In genomic region chr16:30007378-30007895, GRCh38 we compare ENCODE assay signal across 20 cellular contexts. TPM values are rescaled to one million over a fixed set of nuclear protein-coding genes. Genes with fewer than 3 reads are reported as not detected.
DNase-seq lines count a peak whose midpoint lies in the region; ATAC-seq and TF ChIP-seq lines count a peak whose summit lies in the region.
"Had no signal": no experiment of that assay in that cellular context is flagged by ENCODE, and none has a peak within 500 bp of the region (broad histone marks: within the 10 kb centered on the region; RNA-seq: fewer than 3 reads in every experiment).

No MANE protein-coding gene starts in this region.

- no peak overlapping the region for H4K8ac ChIP-seq in neuronal stem cell (ENCODE audit: low read depth, low read length)

- H2BK12ac ChIP-seq in neuronal stem cell (ENCODE audit: low read length), result no peak overlapping the region

- H2BK5ac ChIP-seq in neuronal stem cell (ENCODE audit: low read length), result no peak overlapping the region

- H3K36me3 Mint-ChIP-seq in activated naive CD4-positive, alpha-beta T cell treated with anti-CD3 and anti-CD28 coated beads, Interleukin-2, amount 50 U/mL, for 72 hours, result no peaks in the 10 kb centered on the region
- no peaks in the 10 kb centered on the region for H3K36me3 Mint-ChIP-seq in glutamatergic neuron (ENCODE audit: unreplicated experiment)

- H3K27ac ChIP-seq in BLaER1, result 0 out of 2 replicates have a peak overlapping the region, but pooled peaks have one; percentile 91
- H3K27ac ChIP-seq in HEK293 (ENCODE audit: extremely low read depth, low read depth, low read length), result no peak overlapping the region
- no peak overlapping the region for H3K27ac ChIP-seq in neuronal stem cell (replicated peaks; ENCODE audit: low read length)
- H3K27ac ChIP-seq: 22Rv1, A549 had no signal

- no peak overlapping the region for H3K4ac ChIP-seq in neuronal stem cell (ENCODE audit: low read length)

- H3K14ac ChIP-seq in neuronal stem cell (ENCODE audit: low read length), result no peak overlapping the region

- peaks cover 8% of the 10 kb centered on the region for H3K4me1 Mint-ChIP-seq in glutamatergic neuron (ENCODE audit: low read depth, unreplicated experiment)

- H3K27me3 ChIP-seq in BLaER1, result no peaks in the 10 kb centered on the region
- peaks cover 0 to 17% (median 15%) of the 10 kb centered on the region in 3 experiments for H3K27me3 ChIP-seq in neuronal stem cell (ENCODE audit: control insufficient read depth in 3 of 3, insufficient read depth in 3 of 3, low read depth in 1 of 3, low read length in 3 of 3)

- WGBS in neuronal stem cell (ENCODE audit: extremely low coverage in 2 of 2, insufficient read length in 2 of 2, insufficient replicate concordance in 1 of 2), 2 donors, result no CpG with 5 or more reads among the region's 11 CpGs

- no peak for TF ChIP-seq CTCF in HEK293 (tag by site-specific recombination; IDR thresholded peaks at IDR 0.05)
- no peak for TF ChIP-seq CTCF in glutamatergic neuron (IDR thresholded peaks at IDR 0.05; ENCODE audit: partially characterized antibody, unreplicated experiment)

- POLR2A ChIA-PET in HEK293 (lab: Yijun Ruan, JAX), result interaction anchor here (1.0 to 1.5 kb wide), 2 partner anchors 14 to 61 kb away, joined by 3 to 4 read pairs; no protein-coding TSS in a partner anchor

- H3K27ac Mint-ChIP-seq in activated naive CD4-positive, alpha-beta T cell treated with anti-CD3 and anti-CD28 coated beads, Interleukin-2, amount 50 U/mL, for 72 hours, result peak overlapping the region; percentile 22 to 59
- H3K27ac Mint-ChIP-seq in glutamatergic neuron (ENCODE audit: unreplicated experiment), result no peak overlapping the region
- H3K27ac Mint-ChIP-seq: CD14-positive monocyte; CD8-positive, alpha-beta T cell had no signal

- no peak overlapping the region for H3K4me2 ChIP-seq in BLaER1
- H3K4me2 ChIP-seq in neuronal stem cell (ENCODE audit: insufficient read depth, low read length, poor library complexity, severe bottlenecking), result no peak overlapping the region
- H3K4me2 ChIP-seq: A549 had no signal

- 0 out of 2 replicates have a peak overlapping the region, but pooled peaks have one; percentile 49 for H3K9ac ChIP-seq in BLaER1
- H3K9ac ChIP-seq in neuronal stem cell (ENCODE audit: low read depth, low read length, poor library complexity), result no peak overlapping the region

- H3K4me1 ChIP-seq in BLaER1 (peaks cover 84% of the 10 kb centered on the region), HEK293 (ENCODE audit: control insufficient read depth, insufficient read depth, low read length) (no peaks in the 10 kb centered on the region), neuronal stem cell (ENCODE audit: control insufficient read depth in 2 of 2, insufficient read depth in 1 of 2, low read depth in 1 of 2, low read length in 2 of 2) (peaks cover 12 to 14% of the 10 kb centered on the region in 2 donors)
- H3K4me1 ChIP-seq: HAP-1 had no signal

- H3K4me3 ChIP-seq in BLaER1 (no peak overlapping the region), HEK293 (ENCODE audit: low read depth, low read length) (no peak overlapping the region), neuronal stem cell (ENCODE audit: low read length in 2 of 2) (peak overlapping the region in 1 of 2 donors; percentile 50)
- H3K4me3 ChIP-seq: A549, HAP-1 had no signal

- no peak overlapping the region for H2BK120ac ChIP-seq in neuronal stem cell (ENCODE audit: low read depth, low read length)

- no peak overlapping the region for H3K4me3 Mint-ChIP-seq in glutamatergic neuron (ENCODE audit: unreplicated experiment)
- H3K4me3 Mint-ChIP-seq: CD14-positive monocyte; CD8-positive, alpha-beta T cell had no signal

- H3K9me3 ChIP-seq in BLaER1, result no peaks in the 10 kb centered on the region
- H3K9me3 ChIP-seq in HEK293 (ENCODE audit: control insufficient read depth, insufficient read depth, low read depth, low read length), result no peaks in the 10 kb centered on the region
- no peaks in the 10 kb centered on the region for H3K9me3 ChIP-seq in neuronal stem cell (replicated peaks in 1 of 2; ENCODE audit: control insufficient read depth in 2 of 2, insufficient read depth in 1 of 2, low read depth in 1 of 2, low read length in 2 of 2)
- H3K9me3 ChIP-seq: A549, HAP-1 had no signal

- DNase-seq in activated naive CD4-positive, alpha-beta T cell treated with anti-CD3 and anti-CD28 coated beads, Interleukin-2, amount 50 U/mL, for 72 hours (ENCODE audit: low spot score in 2 of 2), result no peak
- DNase-seq in activated naive CD4-positive, alpha-beta T cell treated with Interleukin-2 at 50 U/mL for 16 hours, result no peak
- no peak for DNase-seq in neuronal stem cell (ENCODE audit: low spot score)
- no peak for DNase-seq in middle frontal gyrus (ENCODE audit: extremely low spot score, low spot score)
- no peak for DNase-seq in inferior parietal cortex (ENCODE audit: extremely low spot score)
- no peak for DNase-seq in glutamatergic neuron
- DNase-seq: AML-193; Calu3; CD8-positive, alpha-beta T cell; DMS79 treated with DMSO at 0.1 percent for 48 hours; GF-D8 had no signal

- peak overlapping the region; percentile 15 for H3K18ac ChIP-seq in neuronal stem cell (ENCODE audit: low read length)

- H3K9me3 Mint-ChIP-seq in activated naive CD4-positive, alpha-beta T cell treated with anti-CD3 and anti-CD28 coated beads, Interleukin-2, amount 50 U/mL, for 72 hours, result no peaks in the 10 kb centered on the region
- peaks cover 5% of the 10 kb centered on the region for H3K9me3 Mint-ChIP-seq in glutamatergic neuron (ENCODE audit: unreplicated experiment)
- H3K9me3 Mint-ChIP-seq: CD8-positive, alpha-beta T cell had no signal

- CTCF ChIA-PET in HEK293 (lab: Yijun Ruan, JAX), result interaction anchor here (1.1 to 2.1 kb wide), 4 partner anchors 11 to 48 kb away, joined by 3 to 12 read pairs (median 3); partner anchors contain the start of gene INO80E

- no peak overlapping the region for H2AK5ac ChIP-seq in neuronal stem cell (ENCODE audit: low read depth, low read length)

- peaks cover 6% of the 10 kb centered on the region for H3K79me1 ChIP-seq in neuronal stem cell (ENCODE audit: low read depth, low read length)

- peak overlapping the region; percentile 3 for H2BK15ac ChIP-seq in neuronal stem cell (ENCODE audit: low read length)

- peaks cover 2% of the 10 kb centered on the region; the same call in 1 of the 2 replicates for H4K20me1 ChIP-seq in BLaER1

- peaks cover 10% of the 10 kb centered on the region for H3K27me3 Mint-ChIP-seq in glutamatergic neuron (ENCODE audit: unreplicated experiment)

- peak overlapping the region; percentile 80 for H3K23ac ChIP-seq in neuronal stem cell (ENCODE audit: low read depth, low read length, poor library complexity)

- ATAC-seq in activated naive CD4-positive, alpha-beta T cell treated with anti-CD3 and anti-CD28 coated beads, Interleukin-2, amount 50 U/mL, for 72 hours, result no peak
- ATAC-seq: A549; CD8-positive, alpha-beta T cell had no signal

- H3K36me3 ChIP-seq in BLaER1 (peaks cover 30% of the 10 kb centered on the region), HEK293 (ENCODE audit: control insufficient read depth in 2 of 2, insufficient read depth in 1 of 2, low read length in 2 of 2) (peaks cover 0 to 39% of the 10 kb centered on the region in 2 experiments; a peak in 1 of 3 replicates), neuronal stem cell (replicated peaks in 1 of 2; ENCODE audit: control insufficient read depth in 2 of 2, insufficient read depth in 2 of 2, low read length in 2 of 2) (peaks cover 12 to 19% of the 10 kb centered on the region in 2 donors)

- H2AFZ ChIP-seq in neuronal stem cell (ENCODE audit: low read length), result no peak overlapping the region

- peak overlapping the region; percentile 79 for H4K91ac ChIP-seq in neuronal stem cell (ENCODE audit: low read depth, low read length, poor library complexity)

TF ChIP-seq in HEK293, 187 proteins besides CTCF, POLR2A, EP300 and RAD21 (continues in another document):
- TF ChIP-seq HIC1 (tag by site-specific recombination; IDR thresholded peaks at IDR 0.05) (peak; percentile 29; the same call in 1 of the 2 replicates), RBAK (tag by site-specific recombination; IDR thresholded peaks at IDR 0.05) (no peak)

RNA-seq across cellular contexts. Expression of gene DOC2A, which starts 3.4 kb away (rescaled TPM):
- 1 to 10 TPM in 1 of 2 donors, under 1 TPM in 1; 0.80 to 2.0 TPM for total RNA-seq in activated naive CD4-positive, alpha-beta T cell treated with anti-CD3 and anti-CD28 coated beads, Interleukin-2, amount 50 U/mL, for 72 hours
- 5.2 TPM for polyA plus RNA-seq in neuronal stem cell (2013, experiment 1 of 2)
- polyA plus RNA-seq in neuronal stem cell (2013, experiment 2 of 2), result 5.1 TPM
- 4.2 TPM for total RNA-seq in glutamatergic neuron (ENCODE audit: unreplicated experiment)
- total RNA-seq: CD8-positive, alpha-beta T cell had no signal

RNA-seq across cellular contexts. Expression of gene INO80E, which starts 11.4 kb away (rescaled TPM):
- total RNA-seq in activated naive CD4-positive, alpha-beta T cell treated with anti-CD3 and anti-CD28 coated beads, Interleukin-2, amount 50 U/mL, for 72 hours, result 10 to 100 TPM; 85.3 to 90.7 TPM
- polyA plus RNA-seq in neuronal stem cell (2013, experiment 1 of 2), result 48.2 TPM
- polyA plus RNA-seq in neuronal stem cell (2013, experiment 2 of 2), result 47.3 TPM
- 71.4 TPM for total RNA-seq in glutamatergic neuron (ENCODE audit: unreplicated experiment)

RNA-seq across cellular contexts. Expression of gene HIRIP3, which starts 12.0 kb away (rescaled TPM):
- total RNA-seq in activated naive CD4-positive, alpha-beta T cell treated with anti-CD3 and anti-CD28 coated beads, Interleukin-2, amount 50 U/mL, for 72 hours, result 10 to 100 TPM; 30.1 to 38.7 TPM
- polyA plus RNA-seq in neuronal stem cell (2013, experiment 1 of 2), result 16.5 TPM
- 17.3 TPM for polyA plus RNA-seq in neuronal stem cell (2013, experiment 2 of 2)
- 12.2 TPM for total RNA-seq in glutamatergic neuron (ENCODE audit: unreplicated experiment)

RNA-seq across cellular contexts. Expression of gene C16orf92, which starts 15.6 kb away (rescaled TPM):
- total RNA-seq in activated naive CD4-positive, alpha-beta T cell treated with anti-CD3 and anti-CD28 coated beads, Interleukin-2, amount 50 U/mL, for 72 hours, result not detected
- not detected for polyA plus RNA-seq in neuronal stem cell (2013, experiment 1 of 2)
- polyA plus RNA-seq in neuronal stem cell (2013, experiment 2 of 2), result not detected
- not detected for total RNA-seq in glutamatergic neuron (ENCODE audit: unreplicated experiment)
- total RNA-seq: Calu3; CD8-positive, alpha-beta T cell; H1; HT-29 had no signal
- polyA plus RNA-seq: A549, BJ, CD14-positive monocyte, H1 had no signal

RNA-seq across cellular contexts. Expression of gene TLCD3B, which starts 23.6 kb away (rescaled TPM):
- total RNA-seq in activated naive CD4-positive, alpha-beta T cell treated with anti-CD3 and anti-CD28 coated beads, Interleukin-2, amount 50 U/mL, for 72 hours, result 10 to 100 TPM in 1 of 2 donors, 1 to 10 TPM in 1; 3.4 to 14.1 TPM
- polyA plus RNA-seq in neuronal stem cell (2013, experiment 1 of 2), result 23.0 TPM
- 22.5 TPM for polyA plus RNA-seq in neuronal stem cell (2013, experiment 2 of 2)
- 253 TPM for total RNA-seq in glutamatergic neuron (ENCODE audit: unreplicated experiment)
- polyA plus RNA-seq: CD14-positive monocyte had no signal
